20 cellular contexts compared by ENCODE assay signal in the genomic region with DNA sequence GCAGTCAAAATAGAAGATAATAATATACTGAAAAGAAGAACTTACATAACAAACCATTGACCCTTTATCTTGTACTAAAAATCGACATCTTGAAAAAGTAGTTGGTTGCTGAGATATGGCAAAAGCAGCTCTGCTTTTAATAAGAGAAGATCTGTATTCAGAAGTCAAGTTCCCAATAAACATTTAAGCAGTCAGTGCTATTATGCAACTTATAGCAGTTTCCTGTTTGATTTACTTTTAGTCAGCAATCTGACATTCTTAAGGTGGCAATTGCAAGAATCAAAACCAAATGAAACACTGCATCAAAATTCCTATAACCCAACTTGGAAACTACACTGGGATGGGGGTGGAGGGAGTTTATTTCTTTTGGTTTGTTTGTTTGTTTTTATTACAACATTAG.
DNase-seq lines count a peak whose midpoint lies in the region; ATAC-seq, FAIRE-seq and TF ChIP-seq lines count a peak whose summit lies in the region.
"Had no signal": no experiment of that assay in that cellular context is flagged by ENCODE, and none has a peak within 500 bp of the region (broad histone marks: within the 10 kb centered on the region; RNA-seq: fewer than 3 reads in every experiment).

No MANE protein-coding gene starts in this region.

- dilution Hi-C loops in endothelial cell of umbilical vein (cut with MboI; ENCODE audit: extremely low pct_ligation_motif_present, low sequenced_read_pairs): no loop called here

- no peak overlapping the region for H3K4me3 ChIP-seq in endothelial cell of umbilical vein (replicated peaks in 1 of 3; ENCODE audit: insufficient read depth in 1 of 3, low read depth in 1 of 3, low read length in 3 of 3)
- H3K4me3 ChIP-seq: left ventricle myocardium inferior, smooth muscle cell had no signal

- H3K36me3 ChIP-seq in endothelial cell of umbilical vein (ENCODE audit: control insufficient read depth in 2 of 2, extremely low read depth in 1 of 2, insufficient read depth in 2 of 2, low read length in 2 of 2): peaks cover 4 to 14% of the 10 kb centered on the region in 2 experiments

- DNase-seq in activated T-cell treated with anti-CD3 and anti-CD28 coated beads, Interleukin-2, amount 50 U/mL, for 24 hours: no peak
- no peak for DNase-seq in activated T-cell treated with anti-CD3 and anti-CD28 coated beads for 4 hours
- peak; percentile 12 for DNase-seq in OCI-M1 (lab: John Stamatoyannopoulos, UW)
- DNase-seq in endothelial cell of umbilical vein (ENCODE audit: low read depth, low spot score): peak; percentile 24
- peak; percentile 76 for DNase-seq in renal cortical epithelial cell (ENCODE audit: low read depth)
- no peak for DNase-seq in NCI-H2171 (lab: John Stamatoyannopoulos, UW)
- no peak for DNase-seq in mesenteric fat pad (ENCODE audit: low spot score)
- DNase-seq: activated CD4-positive, alpha-beta T cell treated with anti-CD3 and anti-CD28 coated beads for 4 hours; Caco-2; H7; left ventricle myocardium inferior; NCI-H1105 treated with DMSO at 0.1 percent for 48 hours; NCI-H345; SHP77; stimulated activated naive B cell treated with anti-CD40 and anti-IgM and Interleukin-4, amounts not matched to agents 10 μg/mL and 1 μg/mL and 100 μg/mL, for 72 hours had no signal

- POLR2A ChIA-PET in endothelial cell of umbilical vein (lab: Charles Lee): no interaction called here

- no TSS peak for BruUV-seq in endothelial cell of umbilical vein (replicated peaks; lab: Mats Ljungman, UMichigan)

- no peaks in the 10 kb centered on the region for H3K9me3 Mint-ChIP-seq in activated T-cell treated with anti-CD3 and anti-CD28 coated beads, Interleukin-2, amount 50 U/mL, for 24 hours
- H3K9me3 Mint-ChIP-seq: dendritic cell treated with granulocyte-macrophage colony-stimulating factor and Interleukin-4, amounts not matched to agents 40 ng/mL and 50 ng/mL, for 4 days; stimulated activated naive B cell treated with anti-CD40 and anti-IgM and Interleukin-4, amounts not matched to agents 10 μg/mL and 1 μg/mL and 100 μg/mL, for 72 hours had no signal

- no peak for TF ChIP-seq POLR2A in endothelial cell of umbilical vein (IDR thresholded peaks at IDR 0.05; ENCODE audit: low read depth, low read length)

- intact Hi-C loops in endothelial cell of umbilical vein (cut with micrococcal nuclease): no loop called here

- H3K27ac ChIP-seq in endothelial cell of umbilical vein (ENCODE audit: insufficient read depth, low read depth, low read length): no peak overlapping the region
- H3K27ac ChIP-seq: left ventricle myocardium inferior, parathyroid adenoma had no signal

- CTCF ChIA-PET in endothelial cell of umbilical vein (lab: Charles Lee): interaction anchor here (1.1 to 1.7 kb wide), 2 partner anchors 11 to 49 kb away, joined by 3 to 8 read pairs; no protein-coding TSS in a partner anchor

- no peak overlapping the region for H3K9ac ChIP-seq in endothelial cell of umbilical vein (replicated peaks; ENCODE audit: extremely low read depth, insufficient read depth, low read length)
- H3K9ac ChIP-seq: parathyroid adenoma had no signal

- peaks cover 43% of the 10 kb centered on the region for H3K36me3 Mint-ChIP-seq in activated T-cell treated with anti-CD3 and anti-CD28 coated beads, Interleukin-2, amount 50 U/mL, for 24 hours (ENCODE audit: low read depth)

- H3K9me3 ChIP-seq in endothelial cell of umbilical vein (replicated peaks; ENCODE audit: control insufficient read depth, insufficient read depth, low read length): no peaks in the 10 kb centered on the region
- H3K9me3 ChIP-seq: Caco-2, left ventricle myocardium inferior had no signal

- no peaks in the 10 kb centered on the region for H4K20me1 ChIP-seq in endothelial cell of umbilical vein (replicated peaks; ENCODE audit: control insufficient read depth, extremely low read depth, insufficient read depth, low read length)

- no peak for ATAC-seq in HG03342 (IDR thresholded peaks at IDR 0.05; ENCODE audit: unreplicated experiment)
- ATAC-seq: esophagus mucosa; stimulated activated naive B cell treated with anti-CD40 and anti-IgM and Interleukin-4, amounts not matched to agents 10 μg/mL and 1 μg/mL and 100 μg/mL, for 72 hours had no signal

- H3K9me1 ChIP-seq in endothelial cell of umbilical vein (replicated peaks; ENCODE audit: control insufficient read depth, extremely low read depth, insufficient read depth, low read length): no peaks in the 10 kb centered on the region

- H3K4me3 Mint-ChIP-seq in activated T-cell treated with anti-CD3 and anti-CD28 coated beads, Interleukin-2, amount 50 U/mL, for 24 hours: peak overlapping the region; percentile 12
- H3K4me3 Mint-ChIP-seq: dendritic cell treated with granulocyte-macrophage colony-stimulating factor and Interleukin-4, amounts not matched to agents 40 ng/mL and 50 ng/mL, for 4 days; stimulated activated naive B cell treated with anti-CD40 and anti-IgM and Interleukin-4, amounts not matched to agents 10 μg/mL and 1 μg/mL and 100 μg/mL, for 72 hours had no signal

- H3K4me1 Mint-ChIP-seq in activated T-cell treated with anti-CD3 and anti-CD28 coated beads, Interleukin-2, amount 50 U/mL, for 24 hours (ENCODE audit: low read depth): peaks cover 77% of the 10 kb centered on the region

- H3K27ac Mint-ChIP-seq in activated T-cell treated with anti-CD3 and anti-CD28 coated beads, Interleukin-2, amount 50 U/mL, for 24 hours: peak overlapping the region; percentile 97
- H3K27ac Mint-ChIP-seq: dendritic cell treated with granulocyte-macrophage colony-stimulating factor and Interleukin-4, amounts not matched to agents 40 ng/mL and 50 ng/mL, for 4 days; stimulated activated naive B cell treated with anti-CD40 and anti-IgM and Interleukin-4, amounts not matched to agents 10 μg/mL and 1 μg/mL and 100 μg/mL, for 72 hours had no signal

- H3K4me1 ChIP-seq in endothelial cell of umbilical vein (ENCODE audit: control insufficient read depth, extremely low read depth, insufficient read depth, low read length): peaks cover 29% of the 10 kb centered on the region
- H3K4me1 ChIP-seq: parathyroid adenoma had no signal

- no peak for FAIRE-seq in endothelial cell of umbilical vein (lab: Jason Lieb, UNC)

- no peak overlapping the region for H2AFZ ChIP-seq in endothelial cell of umbilical vein (ENCODE audit: low read depth, low read length)
- H2AFZ ChIP-seq: parathyroid adenoma had no signal

- no peaks in the 10 kb centered on the region for H3K27me3 ChIP-seq in endothelial cell of umbilical vein (ENCODE audit: control insufficient read depth in 2 of 2, insufficient read depth in 2 of 2, low read length in 2 of 2)

- no peak overlapping the region for H3K4me2 ChIP-seq in endothelial cell of umbilical vein (ENCODE audit: insufficient read depth, low read length)
- H3K4me2 ChIP-seq: smooth muscle cell had no signal

- no peak for TF ChIP-seq CTCF in endothelial cell of umbilical vein (IDR thresholded peaks at IDR 0.05; ENCODE audit: extremely low read depth in 1 of 2, insufficient read depth in 1 of 2, low read depth in 1 of 2, low read length in 2 of 2)

- no peaks in the 10 kb centered on the region for H3K27me3 Mint-ChIP-seq in activated T-cell treated with anti-CD3 and anti-CD28 coated beads, Interleukin-2, amount 50 U/mL, for 24 hours
- H3K27me3 Mint-ChIP-seq: dendritic cell treated with granulocyte-macrophage colony-stimulating factor and Interleukin-4, amounts not matched to agents 40 ng/mL and 50 ng/mL, for 4 days; stimulated activated naive B cell treated with anti-CD40 and anti-IgM and Interleukin-4, amounts not matched to agents 10 μg/mL and 1 μg/mL and 100 μg/mL, for 72 hours had no signal

- peaks cover 16% of the 10 kb centered on the region for H3K79me2 ChIP-seq in endothelial cell of umbilical vein (ENCODE audit: control insufficient read depth, insufficient read depth, low read length)
- H3K79me2 ChIP-seq: parathyroid adenoma had no signal

TF ChIP-seq in endothelial cell of umbilical vein, 7 proteins besides CTCF, POLR2A, EP300 and RAD21:
- TF ChIP-seq EZH2 (IDR thresholded peaks at IDR 0.05; ENCODE audit: borderline replicate concordance, low read depth, low read length, severe bottlenecking) (no peak), MYC (IDR thresholded peaks at IDR 0.05; ENCODE audit: low read depth, low read length) (no peak), JUN (IDR thresholded peaks at IDR 0.05; ENCODE audit: borderline replicate concordance, insufficient read depth, insufficient read length, low read depth) (no peak), FOS (IDR thresholded peaks at IDR 0.05; ENCODE audit: borderline replicate concordance, insufficient read depth, low read length) (no peak), GATA2 (IDR thresholded peaks at IDR 0.05; ENCODE audit: insufficient read depth, insufficient read length, low read depth, low read length) (no peak)
- TF ChIP-seq, protein P1, sequence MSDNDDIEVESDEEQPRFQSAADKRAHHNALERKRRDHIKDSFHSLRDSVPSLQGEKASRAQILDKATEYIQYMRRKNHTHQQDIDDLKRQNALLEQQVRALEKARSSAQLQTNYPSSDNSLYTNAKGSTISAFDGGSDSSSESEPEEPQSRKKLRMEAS (IDR thresholded peaks at IDR 0.05; ENCODE audit: insufficient read depth, insufficient read length): no peak

Comparison
In these comparisons a context has a peak if more than half of its experiments do, and no peak if none do; other contexts are left out.
1. DNase-seq: peak in OCI-M1 (single experiment), endothelial cell of umbilical vein (single experiment) and renal cortical epithelial cell (single experiment); none in activated T-cell treated with anti-CD3 and anti-CD28 coated beads, Interleukin-2, amount 50 U/mL, for 24 hours (single experiment), activated T-cell treated with anti-CD3 and anti-CD28 coated beads for 4 hours (single experiment), NCI-H2171 (single experiment) and mesenteric fat pad (single experiment).